In the genomic region with DNA sequence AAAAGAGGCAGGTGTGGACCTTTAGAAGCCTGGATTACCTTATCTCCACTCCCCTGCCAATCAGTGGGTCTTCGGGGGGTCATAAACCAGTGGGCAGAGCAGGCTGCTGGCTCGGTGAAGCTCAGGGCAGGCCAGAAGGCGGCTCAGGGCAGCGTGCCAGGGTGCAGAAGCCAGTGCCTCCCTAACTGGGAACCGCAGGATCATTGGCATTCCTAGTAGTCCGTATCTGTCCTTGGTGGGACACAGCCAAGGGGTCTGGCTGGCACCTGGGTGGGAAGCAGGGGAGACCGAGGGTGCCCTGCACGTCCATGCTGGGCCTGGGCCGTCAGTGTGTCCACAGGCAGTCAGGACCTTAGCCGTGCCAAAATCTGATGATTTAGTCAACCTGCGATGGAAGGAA, we compare ENCODE assay signal across 23 cellular contexts.
DNase-seq lines count a peak whose midpoint lies in the region; ATAC-seq, FAIRE-seq and TF ChIP-seq lines count a peak whose summit lies in the region.
"Had no signal": no experiment of that assay in that cellular context is flagged by ENCODE, and none has a peak within 500 bp of the region (broad histone marks: within the 10 kb centered on the region; RNA-seq: fewer than 3 reads in every experiment).

No MANE protein-coding gene starts in this region.

- RAD21 ChIA-PET in GM12878 (lab: Charles Lee; ENCODE audit: unreplicated experiment) = no interaction called here

- H3K4me3 ChIP-seq in GM12878 (no peak overlapping the region), HepG2 (replicated peaks in 1 of 3; ENCODE audit: insufficient read depth in 1 of 3, low read depth in 2 of 3, low read length in 3 of 3) (no peak overlapping the region), small intestine (ENCODE audit: low read depth in 1 of 2, low read length in 2 of 2) (no peak overlapping the region)
- H3K4me3 ChIP-seq: PC-9, SJSA1 had no signal

- peaks cover 3% of the 10 kb centered on the region; the same call in 1 of the 2 replicates for H3K79me2 ChIP-seq in GM12878 (ENCODE audit: control insufficient read depth, insufficient read depth, low read length)
- H3K79me2 ChIP-seq in HepG2 (ENCODE audit: insufficient read depth, low read length) = no peaks in the 10 kb centered on the region

- POLR2A ChIA-PET in GM12878 (lab: Charles Lee) (no interaction called here), HepG2 (lab: Yijun Ruan, JAX) (no interaction called here)

- H2AFZ ChIP-seq in GM12878 (ENCODE audit: control insufficient read depth, low read depth, low read length) (no peak overlapping the region), HepG2 (ENCODE audit: low read length) (no peak overlapping the region)
- H2AFZ ChIP-seq: PC-9 had no signal

- no peak for TF ChIP-seq RAD21 in GM12878 (IDR thresholded peaks at IDR 0.05; ENCODE audit: insufficient read depth, low read depth, low read length)
- TF ChIP-seq RAD21 in HepG2 (CRISPR knock-in tag; IDR thresholded peaks at IDR 0.05) = no peak

- in situ Hi-C loops in GM12878 (cut with MboI) (no loop called here), HepG2 (cut with HindIII; ENCODE audit: extremely low pct_ligation_motif_present, low pct_unique_long_range_greater_than_20kb) (no loop called here)

- WGBS in GM12878 (ENCODE audit: insufficient coverage, insufficient replicate concordance, low lambda C conversion rate, missing lambda C conversion rate) = 93% methylated on average over 11 of the region's 11 CpGs
- 98% methylated on average over 7 of the region's 11 CpGs for WGBS in HepG2 (ENCODE audit: low lambda C conversion rate)
- WGBS in small intestine, 3 donors = 18 to 70% (median 69%) methylated on average over 11 of the region's 11 CpGs

- no peak for ATAC-seq in GM12878
- no peak for ATAC-seq in HepG2
- no peak for ATAC-seq in HG03378 (IDR thresholded peaks at IDR 0.05; ENCODE audit: unreplicated experiment)

- H3K4me2 ChIP-seq in GM12878 (ENCODE audit: control insufficient read depth, insufficient read depth) (no peak overlapping the region), HepG2 (ENCODE audit: low read depth, low read length) (no peak overlapping the region)
- H3K4me2 ChIP-seq: PC-9 had no signal

- peaks cover 35 to 42% of the 10 kb centered on the region in 2 experiments; a peak in 3 of 4 replicates for H3K36me3 ChIP-seq in GM12878 (ENCODE audit: control insufficient read depth in 2 of 2, insufficient read depth in 2 of 2, low read length in 1 of 2)
- peaks cover 34 to 46% of the 10 kb centered on the region in 2 experiments for H3K36me3 ChIP-seq in HepG2 (replicated peaks in 1 of 2; ENCODE audit: control insufficient read depth in 1 of 2, insufficient read depth in 2 of 2, low read length in 2 of 2)
- H3K36me3 ChIP-seq in small intestine (ENCODE audit: control insufficient read depth in 2 of 2, insufficient read depth in 2 of 2, low read length in 2 of 2) = peaks cover 6 to 11% of the 10 kb centered on the region in 2 donors

- H3K9me3 ChIP-seq in GM12878 (replicated peaks; ENCODE audit: control insufficient read depth, insufficient read depth, low read length) = no peaks in the 10 kb centered on the region
- H3K9me3 ChIP-seq in HepG2 (ENCODE audit: low read length) = no peaks in the 10 kb centered on the region
- no peaks in the 10 kb centered on the region for H3K9me3 ChIP-seq in small intestine (ENCODE audit: control insufficient read depth, low read depth)
- H3K9me3 ChIP-seq: BE2C, SJSA1 had no signal

- no peaks in the 10 kb centered on the region for H3K27me3 ChIP-seq in GM12878 (replicated peaks in 1 of 2; ENCODE audit: control insufficient read depth in 2 of 2, insufficient read depth in 2 of 2, low read length in 1 of 2)
- H3K27me3 ChIP-seq in HepG2 (ENCODE audit: control insufficient read depth in 1 of 2, insufficient read depth in 2 of 2, low read length in 2 of 2) = no peaks in the 10 kb centered on the region
- H3K27me3 ChIP-seq in small intestine (ENCODE audit: control insufficient read depth in 2 of 2, insufficient read depth in 2 of 2, low read length in 2 of 2) = no peaks in the 10 kb centered on the region
- H3K27me3 ChIP-seq: BE2C, SJSA1 had no signal

- BruUV-seq in GM12878 (replicated peaks; lab: Mats Ljungman, UMichigan) (no TSS peak), HepG2 (replicated peaks; lab: Mats Ljungman, UMichigan) (no TSS peak)

- DNase-seq in DMS79 treated with DMSO at 0.1 percent for 48 hours (lab: John Stamatoyannopoulos, UW) = peak; percentile 20
- DNase-seq in DMS79 (lab: John Stamatoyannopoulos, UW) = no peak
- DNase-seq in GM12878 (ENCODE audit: low read depth, low spot score) = no peak
- DNase-seq in HepG2 (ENCODE audit: low spot score) = no peak
- DNase-seq in small intestine = peak; percentile 52
- no peak for DNase-seq in activated CD4-positive, alpha-beta T cell treated with anti-CD3 and anti-CD28 coated beads, Interleukin-2, amount 50 U/mL, for 4 hours
- no peak for DNase-seq in NCI-H524 (lab: John Stamatoyannopoulos, UW)
- DNase-seq: BE2C; Calu3; CD4-positive, alpha-beta T cell; DND-41; GDM1; HFFc6; NCI-H1417; NCI-H2029 treated with DMSO at 0.1 percent for 48 hours; NCI-H2171 treated with DMSO at 0.1 percent for 48 hours; NCI-H82; PC-9 had no signal

- intact Hi-C loops in GM12878 (cut with micrococcal nuclease; ENCODE audit: unreplicated experiment) = no loop called here
- intact Hi-C loops in HepG2 (cut with micrococcal nuclease; ENCODE audit: unreplicated experiment) = no loop called here

- TF ChIP-seq POLR2A in GM12878 (IDR thresholded peaks at IDR 0.05; ENCODE audit: low read depth, low read length) (peak; percentile 59), HepG2 (IDR thresholded peaks at IDR 0.05; ENCODE audit: insufficient read depth in 1 of 2, low read depth in 2 of 2, low read length in 2 of 2) (no peak)

- H4K20me1 ChIP-seq in GM12878 (ENCODE audit: control insufficient read depth, insufficient read depth) (no peaks in the 10 kb centered on the region), HepG2 (ENCODE audit: insufficient read depth, low read length) (no peaks in the 10 kb centered on the region)

- H3K9ac ChIP-seq in GM12878 (ENCODE audit: control insufficient read depth, insufficient read depth, low read length) = no peak overlapping the region
- no peak overlapping the region for H3K9ac ChIP-seq in HepG2 (ENCODE audit: insufficient read depth, low read depth, low read length)

- CTCF ChIA-PET in GM12878 (lab: Yijun Ruan, JAX) = interaction anchor here (1.4 kb wide), 1 partner anchor 130 kb away, joined by 3 read pairs; no protein-coding TSS in a partner anchor
- CTCF ChIA-PET in HepG2 (lab: Yijun Ruan, JAX; ENCODE audit: low intra/inter-chr PET ratio, low total read pairs) = no interaction called here

- SMC1A ChIA-PET in GM12878 (lab: Charles Lee; ENCODE audit: uncharacterized antibody, unreplicated experiment) = no interaction called here

- no peak for TF ChIP-seq CTCF in GM12878 (IDR thresholded peaks at IDR 0.05 in 2 of 3, conservative IDR thresholded peaks at IDR 0.05 in 1 of 3; ENCODE audit: control insufficient read depth in 2 of 3, extremely low read depth in 1 of 3, insufficient read depth in 1 of 3, low read depth in 3 of 3, low read length in 3 of 3)
- TF ChIP-seq CTCF in HepG2 (CRISPR knock-in tag; IDR thresholded peaks at IDR 0.05) = no peak

- H3K4me1 ChIP-seq in GM12878 (ENCODE audit: control insufficient read depth, insufficient read depth, low read length) = peaks cover 10% of the 10 kb centered on the region
- peaks cover 7% of the 10 kb centered on the region; the same call in 1 of the 2 replicates for H3K4me1 ChIP-seq in HepG2 (ENCODE audit: insufficient read depth, low read length)
- H3K4me1 ChIP-seq in small intestine (ENCODE audit: control insufficient read depth in 2 of 2, insufficient read depth in 1 of 2, low read depth in 1 of 2, low read length in 1 of 2) = no peaks in the 10 kb centered on the region
- H3K4me1 ChIP-seq: BE2C had no signal

- TF ChIP-seq EP300 in GM12878 (IDR thresholded peaks at IDR 0.05; ENCODE audit: borderline replicate concordance in 1 of 2, control insufficient read depth in 1 of 2, low read depth in 2 of 2, low read length in 2 of 2) (no peak), HepG2 (IDR thresholded peaks at IDR 0.05; ENCODE audit: low read depth in 2 of 2, low read length in 2 of 2) (no peak), HepG2 (CRISPR knock-in tag; IDR thresholded peaks at IDR 0.05; ENCODE audit: borderline replicate concordance) (no peak)

- FAIRE-seq in GM12878 (lab: Jason Lieb, UNC) (no peak), HepG2 (lab: Jason Lieb, UNC) (no peak), small intestine (lab: Jason Lieb, UNC) (no peak)
- FAIRE-seq: GM12892, H54 had no signal

- H3K27ac ChIP-seq in GM12878 (ENCODE audit: control insufficient read depth, insufficient read depth) (no peak overlapping the region), HepG2 (ENCODE audit: extremely low read length, insufficient read depth, low read length) (no peak overlapping the region), small intestine (ENCODE audit: low read depth in 1 of 2, low read length in 1 of 2) (no peak overlapping the region)
- H3K27ac ChIP-seq: 22Rv1, PC-9, SJSA1 had no signal

TF ChIP-seq in GM12878, 131 proteins besides CTCF, POLR2A, EP300 and RAD21:
- TF ChIP-seq POLR2AphosphoS5 (IDR thresholded peaks at IDR 0.05; ENCODE audit: low read length) (peak; percentile 62; the same call in 1 of the 2 replicates), RFX5 (IDR thresholded peaks at IDR 0.05; ENCODE audit: low read depth, low read length) (no peak)

TF ChIP-seq in HepG2, 621 proteins besides CTCF, POLR2A, EP300 and RAD21:
- TF ChIP-seq RBM22 (optimal IDR thresholded peaks at IDR 0.05; ENCODE audit: low read length) (peak; percentile 91), FOXP1 (IDR thresholded peaks at IDR 0.05) (no peak), FOXP1 (CRISPR knock-in tag; IDR thresholded peaks at IDR 0.05) (no peak), ZFYVE20 (CRISPR knock-in tag; IDR thresholded peaks at IDR 0.05; ENCODE audit: borderline replicate concordance, low read depth) (0 out of 2 replicates have a peak, but pooled peaks have one; percentile 52), HCFC1 (IDR thresholded peaks at IDR 0.05; ENCODE audit: low read depth, low read length) (no peak), AGO2 (optimal IDR thresholded peaks at IDR 0.05; ENCODE audit: low read depth, low read length) (peak; percentile 60)

Comparison
In these comparisons a context has a peak if more than half of its experiments do, and no peak if none do; other contexts are left out.
1. DNase-seq: peak in DMS79 treated with DMSO at 0.1 percent for 48 hours (single experiment) and small intestine (single experiment); none in DMS79 (single experiment), GM12878 (single experiment), HepG2 (single experiment), activated CD4-positive, alpha-beta T cell treated with anti-CD3 and anti-CD28 coated beads, Interleukin-2, amount 50 U/mL, for 4 hours (0 of 2) and NCI-H524 (0 of 2).